In the genomic region with DNA sequence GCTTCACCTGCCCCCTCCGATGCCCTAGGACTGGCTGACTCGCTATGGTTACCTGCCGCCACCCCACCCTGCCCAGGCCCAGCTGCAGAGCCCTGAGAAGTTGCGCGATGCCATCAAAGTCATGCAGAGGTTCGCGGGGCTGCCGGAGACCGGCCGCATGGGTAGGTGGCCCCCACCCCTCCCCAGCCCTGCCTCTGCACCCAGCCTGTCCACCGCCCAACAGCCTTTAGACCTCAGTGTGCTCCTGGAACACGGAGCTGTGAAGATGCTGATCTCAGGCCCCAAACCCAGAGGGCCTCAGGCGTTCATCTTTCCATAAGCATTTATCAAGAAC, we compare ENCODE assay signal across 1 cellular context.
TF ChIP-seq lines count a peak whose summit lies in the region.

No MANE protein-coding gene starts in this region.

TF ChIP-seq in HepG2, 621 proteins besides CTCF, POLR2A, EP300 and RAD21:
- TF ChIP-seq NFYC (CRISPR knock-in tag; IDR thresholded peaks at IDR 0.05) (no peak), ZNF781 (CRISPR knock-in tag; IDR thresholded peaks at IDR 0.05; ENCODE audit: borderline replicate concordance, not compliant biosample characterization) (no peak), MIER3 (CRISPR knock-in tag; IDR thresholded peaks at IDR 0.05; ENCODE audit: borderline replicate concordance) (no peak), MXD4 (CRISPR knock-in tag; IDR thresholded peaks at IDR 0.05) (no peak), ZNF430 (CRISPR knock-in tag; IDR thresholded peaks at IDR 0.05) (no peak), THAP11 (CRISPR knock-in tag; IDR thresholded peaks at IDR 0.05) (no peak)
